3 cellular contexts compared by ENCODE assay signal in genomic region chr20:46789339-46789984, GRCh38.
TF ChIP-seq lines count a peak whose summit lies in the region.

No MANE protein-coding gene starts in this region.

TF ChIP-seq in IMR-90, 13 proteins besides CTCF, POLR2A, EP300 and RAD21:
- TF ChIP-seq, protein P1, sequence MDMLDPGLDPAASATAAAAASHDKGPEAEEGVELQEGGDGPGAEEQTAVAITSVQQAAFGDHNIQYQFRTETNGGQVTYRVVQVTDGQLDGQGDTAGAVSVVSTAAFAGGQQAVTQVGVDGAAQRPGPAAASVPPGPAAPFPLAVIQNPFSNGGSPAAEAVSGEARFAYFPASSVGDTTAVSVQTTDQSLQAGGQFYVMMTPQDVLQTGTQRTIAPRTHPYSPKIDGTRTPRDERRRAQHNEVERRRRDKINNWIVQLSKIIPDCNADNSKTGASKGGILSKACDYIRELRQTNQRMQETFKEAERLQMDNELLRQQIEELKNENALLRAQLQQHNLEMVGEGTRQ (IDR thresholded peaks at IDR 0.05; ENCODE audit: low read depth, low read length) = no peak
- TF ChIP-seq BHLHE40 (IDR thresholded peaks at IDR 0.05; ENCODE audit: low read depth, low read length) (no peak), CHD1 (IDR thresholded peaks at IDR 0.05; ENCODE audit: low read depth, low read length) (no peak)

TF ChIP-seq in H1, 55 proteins besides CTCF, POLR2A, EP300 and RAD21:
- no peak for TF ChIP-seq EZH2 (IDR thresholded peaks at IDR 0.05; ENCODE audit: low read depth, low read length, severe bottlenecking)
- no peak for TF ChIP-seq RFX5 (IDR thresholded peaks at IDR 0.05; ENCODE audit: borderline replicate concordance, low read depth, low read length)
- TF ChIP-seq CHD1 (IDR thresholded peaks at IDR 0.05; ENCODE audit: low read depth, low read length) = no peak
- no peak for TF ChIP-seq SP4 (IDR thresholded peaks at IDR 0.05; ENCODE audit: low read length)
- no peak for TF ChIP-seq FOSL1 (IDR thresholded peaks at IDR 0.05; ENCODE audit: insufficient read depth, low read depth, low read length)
- TF ChIP-seq NRF1 (IDR thresholded peaks at IDR 0.05; ENCODE audit: low read depth, low read length) = no peak
- TF ChIP-seq CBX5 (IDR thresholded peaks at IDR 0.05; ENCODE audit: low read depth, low read length) = no peak
- TF ChIP-seq HDAC2 (IDR thresholded peaks at IDR 0.05; ENCODE audit: borderline replicate concordance in 1 of 2, low read depth in 2 of 2, low read length in 2 of 2) = no peak
- no peak for TF ChIP-seq CREB1 (IDR thresholded peaks at IDR 0.05)
- TF ChIP-seq SAP30 (IDR thresholded peaks at IDR 0.05; ENCODE audit: insufficient read depth, insufficient replicate concordance, low read length) = no peak
- no peak for TF ChIP-seq SIRT6 (IDR thresholded peaks at IDR 0.05; ENCODE audit: low read length)
- no peak for TF ChIP-seq NANOG (IDR thresholded peaks at IDR 0.05; ENCODE audit: insufficient read depth, low read depth, low read length, poor library complexity, severe bottlenecking)
- TF ChIP-seq TAF7 (optimal IDR thresholded peaks at IDR 0.05; ENCODE audit: borderline replicate concordance, low read depth, low read length) = no peak
- TF ChIP-seq POLR2AphosphoS5 (IDR thresholded peaks at IDR 0.05; ENCODE audit: low read depth, low read length) = no peak
- no peak for TF ChIP-seq ASH2L (IDR thresholded peaks at IDR 0.05; ENCODE audit: low read length)
- TF ChIP-seq TAF1 (IDR thresholded peaks at IDR 0.05; ENCODE audit: low read depth, low read length) = no peak
- TF ChIP-seq E2F6 (IDR thresholded peaks at IDR 0.05) = no peak
- no peak for TF ChIP-seq ZNF274 (IDR thresholded peaks at IDR 0.05; ENCODE audit: borderline replicate concordance, extremely low read depth, low read length)
- no peak for TF ChIP-seq JUN (IDR thresholded peaks at IDR 0.05; ENCODE audit: low read depth, low read length)
TF ChIP-seq in H1: peak in this region for 0.

TF ChIP-seq in GM23338, 12 proteins besides CTCF, POLR2A, EP300 and RAD21:
- TF ChIP-seq, protein P2, sequence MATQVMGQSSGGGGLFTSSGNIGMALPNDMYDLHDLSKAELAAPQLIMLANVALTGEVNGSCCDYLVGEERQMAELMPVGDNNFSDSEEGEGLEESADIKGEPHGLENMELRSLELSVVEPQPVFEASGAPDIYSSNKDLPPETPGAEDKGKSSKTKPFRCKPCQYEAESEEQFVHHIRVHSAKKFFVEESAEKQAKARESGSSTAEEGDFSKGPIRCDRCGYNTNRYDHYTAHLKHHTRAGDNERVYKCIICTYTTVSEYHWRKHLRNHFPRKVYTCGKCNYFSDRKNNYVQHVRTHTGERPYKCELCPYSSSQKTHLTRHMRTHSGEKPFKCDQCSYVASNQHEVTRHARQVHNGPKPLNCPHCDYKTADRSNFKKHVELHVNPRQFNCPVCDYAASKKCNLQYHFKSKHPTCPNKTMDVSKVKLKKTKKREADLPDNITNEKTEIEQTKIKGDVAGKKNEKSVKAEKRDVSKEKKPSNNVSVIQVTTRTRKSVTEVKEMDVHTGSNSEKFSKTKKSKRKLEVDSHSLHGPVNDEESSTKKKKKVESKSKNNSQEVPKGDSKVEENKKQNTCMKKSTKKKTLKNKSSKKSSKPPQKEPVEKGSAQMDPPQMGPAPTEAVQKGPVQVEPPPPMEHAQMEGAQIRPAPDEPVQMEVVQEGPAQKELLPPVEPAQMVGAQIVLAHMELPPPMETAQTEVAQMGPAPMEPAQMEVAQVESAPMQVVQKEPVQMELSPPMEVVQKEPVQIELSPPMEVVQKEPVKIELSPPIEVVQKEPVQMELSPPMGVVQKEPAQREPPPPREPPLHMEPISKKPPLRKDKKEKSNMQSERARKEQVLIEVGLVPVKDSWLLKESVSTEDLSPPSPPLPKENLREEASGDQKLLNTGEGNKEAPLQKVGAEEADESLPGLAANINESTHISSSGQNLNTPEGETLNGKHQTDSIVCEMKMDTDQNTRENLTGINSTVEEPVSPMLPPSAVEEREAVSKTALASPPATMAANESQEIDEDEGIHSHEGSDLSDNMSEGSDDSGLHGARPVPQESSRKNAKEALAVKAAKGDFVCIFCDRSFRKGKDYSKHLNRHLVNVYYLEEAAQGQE (IDR thresholded peaks at IDR 0.05; ENCODE audit: unreplicated experiment) = no peak
- TF ChIP-seq JUNB (IDR thresholded peaks at IDR 0.05; ENCODE audit: unreplicated experiment) (no peak), ETS1 (IDR thresholded peaks at IDR 0.05) (no peak), ZNF331 (CRISPR knock-in tag; IDR thresholded peaks at IDR 0.05; ENCODE audit: low read depth) (no peak)
- TF ChIP-seq, protein P3, sequence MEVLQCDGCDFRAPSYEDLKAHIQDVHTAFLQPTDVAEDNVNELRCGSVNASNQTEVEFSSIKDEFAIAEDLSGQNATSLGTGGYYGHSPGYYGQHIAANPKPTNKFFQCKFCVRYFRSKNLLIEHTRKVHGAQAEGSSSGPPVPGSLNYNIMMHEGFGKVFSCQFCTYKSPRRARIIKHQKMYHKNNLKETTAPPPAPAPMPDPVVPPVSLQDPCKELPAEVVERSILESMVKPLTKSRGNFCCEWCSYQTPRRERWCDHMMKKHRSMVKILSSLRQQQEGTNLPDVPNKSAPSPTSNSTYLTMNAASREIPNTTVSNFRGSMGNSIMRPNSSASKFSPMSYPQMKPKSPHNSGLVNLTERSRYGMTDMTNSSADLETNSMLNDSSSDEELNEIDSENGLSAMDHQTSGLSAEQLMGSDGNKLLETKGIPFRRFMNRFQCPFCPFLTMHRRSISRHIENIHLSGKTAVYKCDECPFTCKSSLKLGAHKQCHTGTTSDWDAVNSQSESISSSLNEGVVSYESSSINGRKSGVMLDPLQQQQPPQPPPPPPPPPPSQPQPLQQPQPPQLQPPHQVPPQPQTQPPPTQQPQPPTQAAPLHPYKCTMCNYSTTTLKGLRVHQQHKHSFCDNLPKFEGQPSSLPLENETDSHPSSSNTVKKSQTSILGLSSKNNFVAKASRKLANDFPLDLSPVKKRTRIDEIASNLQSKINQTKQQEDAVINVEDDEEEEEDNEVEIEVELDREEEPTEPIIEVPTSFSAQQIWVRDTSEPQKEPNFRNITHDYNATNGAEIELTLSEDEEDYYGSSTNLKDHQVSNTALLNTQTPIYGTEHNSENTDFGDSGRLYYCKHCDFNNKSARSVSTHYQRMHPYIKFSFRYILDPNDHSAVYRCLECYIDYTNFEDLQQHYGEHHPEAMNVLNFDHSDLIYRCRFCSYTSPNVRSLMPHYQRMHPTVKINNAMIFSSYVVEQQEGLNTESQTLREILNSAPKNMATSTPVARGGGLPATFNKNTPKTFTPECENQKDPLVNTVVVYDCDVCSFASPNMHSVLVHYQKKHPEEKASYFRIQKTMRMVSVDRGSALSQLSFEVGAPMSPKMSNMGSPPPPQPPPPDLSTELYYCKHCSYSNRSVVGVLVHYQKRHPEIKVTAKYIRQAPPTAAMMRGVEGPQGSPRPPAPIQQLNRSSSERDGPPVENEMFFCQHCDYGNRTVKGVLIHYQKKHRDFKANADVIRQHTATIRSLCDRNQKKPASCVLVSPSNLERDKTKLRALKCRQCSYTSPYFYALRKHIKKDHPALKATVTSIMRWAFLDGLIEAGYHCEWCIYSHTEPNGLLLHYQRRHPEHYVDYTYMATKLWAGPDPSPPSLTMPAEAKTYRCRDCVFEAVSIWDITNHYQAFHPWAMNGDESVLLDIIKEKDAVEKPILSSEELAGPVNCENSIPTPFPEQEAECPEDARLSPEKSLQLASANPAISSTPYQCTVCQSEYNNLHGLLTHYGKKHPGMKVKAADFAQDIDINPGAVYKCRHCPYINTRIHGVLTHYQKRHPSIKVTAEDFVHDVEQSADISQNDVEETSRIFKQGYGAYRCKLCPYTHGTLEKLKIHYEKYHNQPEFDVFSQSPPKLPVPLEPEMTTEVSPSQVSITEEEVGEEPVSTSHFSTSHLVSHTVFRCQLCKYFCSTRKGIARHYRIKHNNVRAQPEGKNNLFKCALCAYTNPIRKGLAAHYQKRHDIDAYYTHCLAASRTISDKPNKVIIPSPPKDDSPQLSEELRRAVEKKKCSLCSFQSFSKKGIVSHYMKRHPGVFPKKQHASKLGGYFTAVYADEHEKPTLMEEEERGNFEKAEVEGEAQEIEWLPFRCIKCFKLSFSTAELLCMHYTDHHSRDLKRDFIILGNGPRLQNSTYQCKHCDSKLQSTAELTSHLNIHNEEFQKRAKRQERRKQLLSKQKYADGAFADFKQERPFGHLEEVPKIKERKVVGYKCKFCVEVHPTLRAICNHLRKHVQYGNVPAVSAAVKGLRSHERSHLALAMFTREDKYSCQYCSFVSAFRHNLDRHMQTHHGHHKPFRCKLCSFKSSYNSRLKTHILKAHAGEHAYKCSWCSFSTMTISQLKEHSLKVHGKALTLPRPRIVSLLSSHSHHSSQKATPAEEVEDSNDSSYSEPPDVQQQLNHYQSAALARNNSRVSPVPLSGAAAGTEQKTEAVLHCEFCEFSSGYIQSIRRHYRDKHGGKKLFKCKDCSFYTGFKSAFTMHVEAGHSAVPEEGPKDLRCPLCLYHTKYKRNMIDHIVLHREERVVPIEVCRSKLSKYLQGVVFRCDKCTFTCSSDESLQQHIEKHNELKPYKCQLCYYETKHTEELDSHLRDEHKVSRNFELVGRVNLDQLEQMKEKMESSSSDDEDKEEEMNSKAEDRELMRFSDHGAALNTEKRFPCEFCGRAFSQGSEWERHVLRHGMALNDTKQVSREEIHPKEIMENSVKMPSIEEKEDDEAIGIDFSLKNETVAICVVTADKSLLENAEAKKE (CRISPR knock-in tag; IDR thresholded peaks at IDR 0.05) = no peak
